Comparison of ENCODE assay signal across 1 cellular context in the genomic region with DNA sequence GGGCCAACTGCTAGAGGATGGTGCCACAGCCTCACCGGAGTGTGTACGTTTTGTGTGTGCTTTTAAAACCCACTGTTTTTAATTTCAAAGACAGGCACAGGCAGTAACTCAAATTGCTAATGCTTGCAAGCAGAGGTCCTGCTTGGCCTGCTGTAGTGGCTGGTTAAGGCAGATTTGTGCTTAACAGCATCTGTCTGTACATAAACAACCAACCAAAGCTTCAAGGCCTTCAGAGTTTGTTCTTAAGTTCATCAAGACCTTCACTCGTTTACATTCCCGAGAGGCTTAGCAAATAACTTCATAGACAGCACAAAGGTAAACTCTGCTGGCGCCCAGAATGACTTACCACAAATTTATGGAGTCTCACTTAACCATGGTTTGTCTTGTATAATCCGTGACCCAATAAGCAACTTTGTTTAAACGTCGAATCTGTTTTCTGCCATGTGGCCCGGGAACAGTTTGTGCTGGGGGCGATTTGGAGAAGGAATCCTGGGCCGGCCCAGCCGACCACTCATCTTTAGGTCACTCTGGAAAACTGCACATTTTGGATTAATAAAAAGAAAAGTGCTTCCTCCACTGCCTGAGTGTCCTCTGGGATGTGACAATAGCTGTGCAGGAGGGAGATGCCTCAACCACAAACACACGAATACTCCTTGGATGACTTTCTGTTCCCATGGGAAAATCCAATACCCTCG.
TF ChIP-seq lines count a peak whose summit lies in the region.

No MANE protein-coding gene starts in this region.

TF ChIP-seq in HepG2, 621 proteins besides CTCF, POLR2A, EP300 and RAD21 (continued from another document and continues in another):
- TF ChIP-seq MXD4 (CRISPR knock-in tag; IDR thresholded peaks at IDR 0.05) (no peak), ISL2 (CRISPR knock-in tag; IDR thresholded peaks at IDR 0.05) (peak; percentile 70), ZBTB42 (CRISPR knock-in tag; IDR thresholded peaks at IDR 0.05) (no peak), ZNF790 (CRISPR knock-in tag; IDR thresholded peaks at IDR 0.05; ENCODE audit: borderline replicate concordance) (no peak), SRSF9 (IDR thresholded peaks at IDR 0.05; ENCODE audit: borderline replicate concordance, insufficient read depth, low read depth, low read length, poor library complexity, severe bottlenecking) (no peak), SIX4 (CRISPR knock-in tag; IDR thresholded peaks at IDR 0.05) (no peak), SOX6 (IDR thresholded peaks at IDR 0.05) (no peak), SOX6 (CRISPR knock-in tag; IDR thresholded peaks at IDR 0.05) (0 out of 2 replicates have a peak, but pooled peaks have one; percentile 37), CBX2 (IDR thresholded peaks at IDR 0.05; ENCODE audit: low read depth, low read length) (no peak), CBX2 (CRISPR knock-in tag; IDR thresholded peaks at IDR 0.05; ENCODE audit: low read depth) (no peak), ZFY (CRISPR knock-in tag; IDR thresholded peaks at IDR 0.05) (0 out of 2 replicates have a peak, but pooled peaks have one; percentile 29), ZNF563 (CRISPR knock-in tag; IDR thresholded peaks at IDR 0.05) (no peak), ZBTB20 (CRISPR knock-in tag; IDR thresholded peaks at IDR 0.05; ENCODE audit: borderline replicate concordance, low read depth) (no peak), SALL1 (CRISPR knock-in tag; IDR thresholded peaks at IDR 0.05) (no peak), ARNT (IDR thresholded peaks at IDR 0.05) (no peak), NR2F6 (IDR thresholded peaks at IDR 0.05) (no peak), NR2F6 (CRISPR knock-in tag; IDR thresholded peaks at IDR 0.05) (peak; percentile 24; the same call in 1 of the 2 replicates), ZNF841 (CRISPR knock-in tag; IDR thresholded peaks at IDR 0.05; ENCODE audit: borderline replicate concordance) (no peak), CENPT (CRISPR knock-in tag; IDR thresholded peaks at IDR 0.05; ENCODE audit: low read depth) (no peak), CREM (IDR thresholded peaks at IDR 0.05) (peak; percentile 56; the same call in 1 of the 2 replicates), CREM (CRISPR knock-in tag; IDR thresholded peaks at IDR 0.05) (no peak), RARA (CRISPR knock-in tag; IDR thresholded peaks at IDR 0.05) (peak; percentile 93), ZNF335 (CRISPR knock-in tag; IDR thresholded peaks at IDR 0.05) (no peak), ARNT2 (CRISPR knock-in tag; IDR thresholded peaks at IDR 0.05; ENCODE audit: low read depth) (0 out of 2 replicates have a peak, but pooled peaks have one; percentile 31), CBFB (CRISPR knock-in tag; IDR thresholded peaks at IDR 0.05) (no peak), ZNF256 (CRISPR knock-in tag; conservative IDR thresholded peaks at IDR 0.05) (no peak), RBM22 (optimal IDR thresholded peaks at IDR 0.05; ENCODE audit: low read length) (peak; percentile 20)
- TF ChIP-seq, protein P1, sequence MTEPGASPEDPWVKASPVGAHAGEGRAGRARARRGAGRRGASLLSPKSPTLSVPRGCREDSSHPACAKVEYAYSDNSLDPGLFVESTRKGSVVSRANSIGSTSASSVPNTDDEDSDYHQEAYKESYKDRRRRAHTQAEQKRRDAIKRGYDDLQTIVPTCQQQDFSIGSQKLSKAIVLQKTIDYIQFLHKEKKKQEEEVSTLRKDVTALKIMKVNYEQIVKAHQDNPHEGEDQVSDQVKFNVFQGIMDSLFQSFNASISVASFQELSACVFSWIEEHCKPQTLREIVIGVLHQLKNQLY (CRISPR knock-in tag; IDR thresholded peaks at IDR 0.05), result no peak
- TF ChIP-seq, protein P2, sequence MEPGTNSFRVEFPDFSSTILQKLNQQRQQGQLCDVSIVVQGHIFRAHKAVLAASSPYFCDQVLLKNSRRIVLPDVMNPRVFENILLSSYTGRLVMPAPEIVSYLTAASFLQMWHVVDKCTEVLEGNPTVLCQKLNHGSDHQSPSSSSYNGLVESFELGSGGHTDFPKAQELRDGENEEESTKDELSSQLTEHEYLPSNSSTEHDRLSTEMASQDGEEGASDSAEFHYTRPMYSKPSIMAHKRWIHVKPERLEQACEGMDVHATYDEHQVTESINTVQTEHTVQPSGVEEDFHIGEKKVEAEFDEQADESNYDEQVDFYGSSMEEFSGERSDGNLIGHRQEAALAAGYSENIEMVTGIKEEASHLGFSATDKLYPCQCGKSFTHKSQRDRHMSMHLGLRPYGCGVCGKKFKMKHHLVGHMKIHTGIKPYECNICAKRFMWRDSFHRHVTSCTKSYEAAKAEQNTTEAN (CRISPR knock-in tag; conservative IDR thresholded peaks at IDR 0.05), result no peak
- TF ChIP-seq, protein P3, sequence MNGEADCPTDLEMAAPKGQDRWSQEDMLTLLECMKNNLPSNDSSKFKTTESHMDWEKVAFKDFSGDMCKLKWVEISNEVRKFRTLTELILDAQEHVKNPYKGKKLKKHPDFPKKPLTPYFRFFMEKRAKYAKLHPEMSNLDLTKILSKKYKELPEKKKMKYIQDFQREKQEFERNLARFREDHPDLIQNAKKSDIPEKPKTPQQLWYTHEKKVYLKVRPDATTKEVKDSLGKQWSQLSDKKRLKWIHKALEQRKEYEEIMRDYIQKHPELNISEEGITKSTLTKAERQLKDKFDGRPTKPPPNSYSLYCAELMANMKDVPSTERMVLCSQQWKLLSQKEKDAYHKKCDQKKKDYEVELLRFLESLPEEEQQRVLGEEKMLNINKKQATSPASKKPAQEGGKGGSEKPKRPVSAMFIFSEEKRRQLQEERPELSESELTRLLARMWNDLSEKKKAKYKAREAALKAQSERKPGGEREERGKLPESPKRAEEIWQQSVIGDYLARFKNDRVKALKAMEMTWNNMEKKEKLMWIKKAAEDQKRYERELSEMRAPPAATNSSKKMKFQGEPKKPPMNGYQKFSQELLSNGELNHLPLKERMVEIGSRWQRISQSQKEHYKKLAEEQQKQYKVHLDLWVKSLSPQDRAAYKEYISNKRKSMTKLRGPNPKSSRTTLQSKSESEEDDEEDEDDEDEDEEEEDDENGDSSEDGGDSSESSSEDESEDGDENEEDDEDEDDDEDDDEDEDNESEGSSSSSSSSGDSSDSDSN (CRISPR knock-in tag; IDR thresholded peaks at IDR 0.05), result no peak
- TF ChIP-seq, protein P4, sequence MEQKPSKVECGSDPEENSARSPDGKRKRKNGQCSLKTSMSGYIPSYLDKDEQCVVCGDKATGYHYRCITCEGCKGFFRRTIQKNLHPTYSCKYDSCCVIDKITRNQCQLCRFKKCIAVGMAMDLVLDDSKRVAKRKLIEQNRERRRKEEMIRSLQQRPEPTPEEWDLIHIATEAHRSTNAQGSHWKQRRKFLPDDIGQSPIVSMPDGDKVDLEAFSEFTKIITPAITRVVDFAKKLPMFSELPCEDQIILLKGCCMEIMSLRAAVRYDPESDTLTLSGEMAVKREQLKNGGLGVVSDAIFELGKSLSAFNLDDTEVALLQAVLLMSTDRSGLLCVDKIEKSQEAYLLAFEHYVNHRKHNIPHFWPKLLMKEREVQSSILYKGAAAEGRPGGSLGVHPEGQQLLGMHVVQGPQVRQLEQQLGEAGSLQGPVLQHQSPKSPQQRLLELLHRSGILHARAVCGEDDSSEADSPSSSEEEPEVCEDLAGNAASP (CRISPR knock-in tag; IDR thresholded peaks at IDR 0.05; ENCODE audit: borderline replicate concordance), result no peak
- TF ChIP-seq, protein P5, sequence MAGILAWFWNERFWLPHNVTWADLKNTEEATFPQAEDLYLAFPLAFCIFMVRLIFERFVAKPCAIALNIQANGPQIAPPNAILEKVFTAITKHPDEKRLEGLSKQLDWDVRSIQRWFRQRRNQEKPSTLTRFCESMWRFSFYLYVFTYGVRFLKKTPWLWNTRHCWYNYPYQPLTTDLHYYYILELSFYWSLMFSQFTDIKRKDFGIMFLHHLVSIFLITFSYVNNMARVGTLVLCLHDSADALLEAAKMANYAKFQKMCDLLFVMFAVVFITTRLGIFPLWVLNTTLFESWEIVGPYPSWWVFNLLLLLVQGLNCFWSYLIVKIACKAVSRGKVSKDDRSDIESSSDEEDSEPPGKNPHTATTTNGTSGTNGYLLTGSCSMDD (CRISPR knock-in tag; IDR thresholded peaks at IDR 0.05), result no peak
- TF ChIP-seq, protein P6, sequence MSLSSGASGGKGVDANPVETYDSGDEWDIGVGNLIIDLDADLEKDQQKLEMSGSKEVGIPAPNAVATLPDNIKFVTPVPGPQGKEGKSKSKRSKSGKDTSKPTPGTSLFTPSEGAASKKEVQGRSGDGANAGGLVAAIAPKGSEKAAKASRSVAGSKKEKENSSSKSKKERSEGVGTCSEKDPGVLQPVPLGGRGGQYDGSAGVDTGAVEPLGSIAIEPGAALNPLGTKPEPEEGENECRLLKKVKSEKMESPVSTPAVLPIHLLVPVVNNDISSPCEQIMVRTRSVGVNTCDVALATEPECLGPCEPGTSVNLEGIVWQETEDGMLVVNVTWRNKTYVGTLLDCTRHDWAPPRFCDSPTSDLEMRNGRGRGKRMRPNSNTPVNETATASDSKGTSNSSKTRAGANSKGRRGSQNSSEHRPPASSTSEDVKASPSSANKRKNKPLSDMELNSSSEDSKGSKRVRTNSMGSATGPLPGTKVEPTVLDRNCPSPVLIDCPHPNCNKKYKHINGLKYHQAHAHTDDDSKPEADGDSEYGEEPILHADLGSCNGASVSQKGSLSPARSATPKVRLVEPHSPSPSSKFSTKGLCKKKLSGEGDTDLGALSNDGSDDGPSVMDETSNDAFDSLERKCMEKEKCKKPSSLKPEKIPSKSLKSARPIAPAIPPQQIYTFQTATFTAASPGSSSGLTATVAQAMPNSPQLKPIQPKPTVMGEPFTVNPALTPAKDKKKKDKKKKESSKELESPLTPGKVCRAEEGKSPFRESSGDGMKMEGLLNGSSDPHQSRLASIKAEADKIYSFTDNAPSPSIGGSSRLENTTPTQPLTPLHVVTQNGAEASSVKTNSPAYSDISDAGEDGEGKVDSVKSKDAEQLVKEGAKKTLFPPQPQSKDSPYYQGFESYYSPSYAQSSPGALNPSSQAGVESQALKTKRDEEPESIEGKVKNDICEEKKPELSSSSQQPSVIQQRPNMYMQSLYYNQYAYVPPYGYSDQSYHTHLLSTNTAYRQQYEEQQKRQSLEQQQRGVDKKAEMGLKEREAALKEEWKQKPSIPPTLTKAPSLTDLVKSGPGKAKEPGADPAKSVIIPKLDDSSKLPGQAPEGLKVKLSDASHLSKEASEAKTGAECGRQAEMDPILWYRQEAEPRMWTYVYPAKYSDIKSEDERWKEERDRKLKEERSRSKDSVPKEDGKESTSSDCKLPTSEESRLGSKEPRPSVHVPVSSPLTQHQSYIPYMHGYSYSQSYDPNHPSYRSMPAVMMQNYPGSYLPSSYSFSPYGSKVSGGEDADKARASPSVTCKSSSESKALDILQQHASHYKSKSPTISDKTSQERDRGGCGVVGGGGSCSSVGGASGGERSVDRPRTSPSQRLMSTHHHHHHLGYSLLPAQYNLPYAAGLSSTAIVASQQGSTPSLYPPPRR (CRISPR knock-in tag; IDR thresholded peaks at IDR 0.05; ENCODE audit: borderline replicate concordance), result peak; percentile 55; the same call in 1 of the 2 replicates
- TF ChIP-seq, protein P7, sequence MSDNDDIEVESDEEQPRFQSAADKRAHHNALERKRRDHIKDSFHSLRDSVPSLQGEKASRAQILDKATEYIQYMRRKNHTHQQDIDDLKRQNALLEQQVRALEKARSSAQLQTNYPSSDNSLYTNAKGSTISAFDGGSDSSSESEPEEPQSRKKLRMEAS (IDR thresholded peaks at IDR 0.05), result peak; percentile 41; the same call in 1 of the 2 replicates
- TF ChIP-seq, protein P8, sequence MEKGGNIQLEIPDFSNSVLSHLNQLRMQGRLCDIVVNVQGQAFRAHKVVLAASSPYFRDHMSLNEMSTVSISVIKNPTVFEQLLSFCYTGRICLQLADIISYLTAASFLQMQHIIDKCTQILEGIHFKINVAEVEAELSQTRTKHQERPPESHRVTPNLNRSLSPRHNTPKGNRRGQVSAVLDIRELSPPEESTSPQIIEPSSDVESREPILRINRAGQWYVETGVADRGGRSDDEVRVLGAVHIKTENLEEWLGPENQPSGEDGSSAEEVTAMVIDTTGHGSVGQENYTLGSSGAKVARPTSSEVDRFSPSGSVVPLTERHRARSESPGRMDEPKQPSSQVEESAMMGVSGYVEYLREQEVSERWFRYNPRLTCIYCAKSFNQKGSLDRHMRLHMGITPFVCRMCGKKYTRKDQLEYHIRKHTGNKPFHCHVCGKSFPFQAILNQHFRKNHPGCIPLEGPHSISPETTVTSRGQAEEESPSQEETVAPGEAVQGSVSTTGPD (CRISPR knock-in tag; IDR thresholded peaks at IDR 0.05), result 0 out of 2 replicates have a peak, but pooled peaks have one; percentile 26
- TF ChIP-seq, protein P9, sequence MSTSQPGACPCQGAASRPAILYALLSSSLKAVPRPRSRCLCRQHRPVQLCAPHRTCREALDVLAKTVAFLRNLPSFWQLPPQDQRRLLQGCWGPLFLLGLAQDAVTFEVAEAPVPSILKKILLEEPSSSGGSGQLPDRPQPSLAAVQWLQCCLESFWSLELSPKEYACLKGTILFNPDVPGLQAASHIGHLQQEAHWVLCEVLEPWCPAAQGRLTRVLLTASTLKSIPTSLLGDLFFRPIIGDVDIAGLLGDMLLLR (CRISPR knock-in tag; IDR thresholded peaks at IDR 0.05), result no peak
- TF ChIP-seq, protein P10, sequence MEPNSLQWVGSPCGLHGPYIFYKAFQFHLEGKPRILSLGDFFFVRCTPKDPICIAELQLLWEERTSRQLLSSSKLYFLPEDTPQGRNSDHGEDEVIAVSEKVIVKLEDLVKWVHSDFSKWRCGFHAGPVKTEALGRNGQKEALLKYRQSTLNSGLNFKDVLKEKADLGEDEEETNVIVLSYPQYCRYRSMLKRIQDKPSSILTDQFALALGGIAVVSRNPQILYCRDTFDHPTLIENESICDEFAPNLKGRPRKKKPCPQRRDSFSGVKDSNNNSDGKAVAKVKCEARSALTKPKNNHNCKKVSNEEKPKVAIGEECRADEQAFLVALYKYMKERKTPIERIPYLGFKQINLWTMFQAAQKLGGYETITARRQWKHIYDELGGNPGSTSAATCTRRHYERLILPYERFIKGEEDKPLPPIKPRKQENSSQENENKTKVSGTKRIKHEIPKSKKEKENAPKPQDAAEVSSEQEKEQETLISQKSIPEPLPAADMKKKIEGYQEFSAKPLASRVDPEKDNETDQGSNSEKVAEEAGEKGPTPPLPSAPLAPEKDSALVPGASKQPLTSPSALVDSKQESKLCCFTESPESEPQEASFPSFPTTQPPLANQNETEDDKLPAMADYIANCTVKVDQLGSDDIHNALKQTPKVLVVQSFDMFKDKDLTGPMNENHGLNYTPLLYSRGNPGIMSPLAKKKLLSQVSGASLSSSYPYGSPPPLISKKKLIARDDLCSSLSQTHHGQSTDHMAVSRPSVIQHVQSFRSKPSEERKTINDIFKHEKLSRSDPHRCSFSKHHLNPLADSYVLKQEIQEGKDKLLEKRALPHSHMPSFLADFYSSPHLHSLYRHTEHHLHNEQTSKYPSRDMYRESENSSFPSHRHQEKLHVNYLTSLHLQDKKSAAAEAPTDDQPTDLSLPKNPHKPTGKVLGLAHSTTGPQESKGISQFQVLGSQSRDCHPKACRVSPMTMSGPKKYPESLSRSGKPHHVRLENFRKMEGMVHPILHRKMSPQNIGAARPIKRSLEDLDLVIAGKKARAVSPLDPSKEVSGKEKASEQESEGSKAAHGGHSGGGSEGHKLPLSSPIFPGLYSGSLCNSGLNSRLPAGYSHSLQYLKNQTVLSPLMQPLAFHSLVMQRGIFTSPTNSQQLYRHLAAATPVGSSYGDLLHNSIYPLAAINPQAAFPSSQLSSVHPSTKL (CRISPR knock-in tag; IDR thresholded peaks at IDR 0.05), result peak; percentile 80
- TF ChIP-seq, protein P11, sequence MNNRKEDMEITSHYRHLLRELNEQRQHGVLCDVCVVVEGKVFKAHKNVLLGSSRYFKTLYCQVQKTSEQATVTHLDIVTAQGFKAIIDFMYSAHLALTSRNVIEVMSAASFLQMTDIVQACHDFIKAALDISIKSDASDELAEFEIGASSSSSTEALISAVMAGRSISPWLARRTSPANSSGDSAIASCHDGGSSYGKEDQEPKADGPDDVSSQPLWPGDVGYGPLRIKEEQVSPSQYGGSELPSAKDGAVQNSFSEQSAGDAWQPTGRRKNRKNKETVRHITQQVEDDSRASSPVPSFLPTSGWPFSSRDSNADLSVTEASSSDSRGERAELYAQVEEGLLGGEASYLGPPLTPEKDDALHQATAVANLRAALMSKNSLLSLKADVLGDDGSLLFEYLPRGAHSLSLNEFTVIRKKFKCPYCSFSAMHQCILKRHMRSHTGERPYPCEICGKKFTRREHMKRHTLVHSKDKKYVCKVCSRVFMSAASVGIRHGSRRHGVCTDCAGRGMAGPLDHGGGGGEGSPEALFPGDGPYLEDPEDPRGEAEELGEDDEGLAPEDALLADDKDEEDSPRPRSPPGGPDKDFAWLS (CRISPR knock-in tag; IDR thresholded peaks at IDR 0.05; ENCODE audit: borderline replicate concordance), result no peak
